17 cellular contexts compared by ENCODE assay signal in genomic region chr11:68444566-68444965, GRCh38.
"Had no signal": no experiment of that assay in that cellular context is flagged by ENCODE, and none has a peak within 500 bp of the region (broad histone marks: within the 10 kb centered on the region; RNA-seq: fewer than 3 reads in every experiment).

No MANE protein-coding gene starts in this region.

- H3K36me3 ChIP-seq: ovary, transverse colon had no signal

- H3K9me3 ChIP-seq: ovary, right atrium auricular region, suprapubic skin, transverse colon, vagina had no signal

- H3K4me1 ChIP-seq: suprapubic skin, vagina had no signal

- DNase-seq: cerebellar nuclear complex; cortex of kidney; effector memory CD8-positive, alpha-beta T cell; immature natural killer cell; islet precursor cell; left ventricle myocardium superior; mesenchymal stem cell; naive thymus-derived CD8-positive, alpha-beta T cell; nephron progenitor cell; ovary; stimulated activated CD4-positive, alpha-beta T cell treated with anti-CD3 and anti-CD28 coated beads, Interleukin-4, amount 100 ng/mL, for 4 hours; stimulated activated naive B cell treated with anti-CD40 and anti-IgM and Interleukin-4, amounts not matched to agents 10 μg/mL and 1 μg/mL and 100 μg/mL, for 72 hours; transverse colon had no signal

- H3K27me3 ChIP-seq: ovary, right atrium auricular region, suprapubic skin, transverse colon, vagina had no signal

- ATAC-seq: effector memory CD8-positive, alpha-beta T cell; left ventricle myocardium superior; naive thymus-derived CD8-positive, alpha-beta T cell; sciatic nerve; stimulated activated naive B cell treated with anti-CD40 and anti-IgM and Interleukin-4, amounts not matched to agents 10 μg/mL and 1 μg/mL and 100 μg/mL, for 72 hours had no signal

- H3K27ac ChIP-seq: ovary, right atrium auricular region, suprapubic skin, vagina had no signal

- H3K4me3 ChIP-seq: ovary, right atrium auricular region, suprapubic skin, transverse colon, vagina had no signal
